8 cellular contexts compared by ENCODE assay signal in the genomic region with DNA sequence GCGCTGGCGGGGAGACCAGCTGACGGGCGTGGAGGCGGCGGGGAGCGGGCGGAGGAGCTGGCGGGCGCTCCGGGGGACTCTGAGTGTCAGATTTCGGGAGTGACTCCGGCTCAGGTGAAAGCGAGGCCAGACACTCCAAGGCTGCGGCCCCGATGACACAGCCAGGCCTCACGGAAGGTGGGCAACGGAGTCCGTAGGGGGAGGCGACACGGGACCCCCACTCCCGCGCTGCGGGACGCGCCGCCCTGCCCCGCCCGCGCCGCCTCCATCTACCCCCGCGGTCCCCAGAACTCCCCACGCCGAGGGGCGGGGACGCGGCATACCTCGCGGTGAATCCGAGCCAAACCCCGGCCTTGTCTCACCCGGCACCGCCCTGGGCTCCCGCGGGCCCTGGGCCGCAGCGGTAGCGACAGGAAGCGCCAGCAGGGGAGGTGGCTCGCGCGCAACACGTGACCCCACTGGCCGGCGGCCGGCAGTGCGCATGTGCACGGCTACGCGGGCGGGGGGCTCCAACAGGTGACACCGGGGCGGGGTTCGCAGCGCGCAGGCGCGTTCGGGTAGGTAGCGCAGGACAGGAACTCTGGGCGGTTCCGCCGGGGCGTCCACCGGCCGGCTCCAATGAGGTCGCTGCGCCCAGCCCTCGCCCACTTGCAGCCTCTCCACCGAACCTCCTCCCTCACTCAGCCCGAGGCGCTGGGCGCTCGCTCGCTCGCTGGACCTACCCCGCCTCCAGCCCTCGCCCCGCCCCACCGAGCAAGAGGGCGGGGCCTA. TPM values are rescaled to one million over a fixed set of nuclear protein-coding genes. Genes with fewer than 3 reads are reported as not detected.
DNase-seq lines count a peak whose midpoint lies in the region; ATAC-seq and TF ChIP-seq lines count a peak whose summit lies in the region.

A gene with protein sequence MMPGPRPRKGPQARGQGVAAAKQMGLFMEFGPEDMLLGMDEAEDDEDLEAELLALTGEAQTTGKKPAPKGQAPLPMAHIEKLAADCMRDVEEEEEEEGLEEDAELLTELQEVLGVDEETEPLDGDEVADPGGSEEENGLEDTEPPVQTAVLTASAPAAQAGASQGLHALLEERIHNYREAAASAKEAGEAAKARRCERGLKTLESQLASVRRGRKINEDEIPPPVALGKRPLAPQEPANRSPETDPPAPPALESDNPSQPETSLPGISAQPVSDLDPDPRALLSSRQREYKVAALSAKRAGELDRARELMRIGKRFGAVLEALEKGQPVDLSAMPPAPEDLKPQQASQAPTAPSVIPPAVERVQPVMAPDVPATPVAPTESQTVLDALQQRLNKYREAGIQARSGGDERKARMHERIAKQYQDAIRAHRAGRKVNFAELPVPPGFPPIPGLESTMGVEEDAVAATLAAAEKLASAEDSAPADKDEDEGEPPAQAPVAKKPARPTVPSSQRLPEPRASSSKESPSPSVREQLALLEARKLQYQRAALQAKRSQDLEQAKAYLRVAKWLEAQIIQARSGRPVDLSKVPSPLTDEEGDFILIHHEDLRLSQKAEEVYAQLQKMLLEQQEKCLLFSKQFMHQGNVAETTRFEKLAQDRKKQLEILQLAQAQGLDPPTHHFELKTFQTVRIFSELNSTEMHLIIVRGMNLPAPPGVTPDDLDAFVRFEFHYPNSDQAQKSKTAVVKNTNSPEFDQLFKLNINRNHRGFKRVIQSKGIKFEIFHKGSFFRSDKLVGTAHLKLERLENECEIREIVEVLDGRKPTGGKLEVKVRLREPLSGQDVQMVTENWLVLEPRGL (minus strand): TSS at position 460 of the 771 bp plus-strand sequence. CDS start 1,585 bp downstream, outside the sequence.

- peak within 1 kb of the TSS; percentile 94 for H3K27ac Mint-ChIP-seq in T-helper 17 cell

- TF ChIP-seq POLR2A in GM15510 (IDR thresholded peaks at IDR 0.05; ENCODE audit: borderline replicate concordance, extremely low read depth, insufficient read length) (peak; percentile 99), prostate gland (IDR thresholded peaks at IDR 0.05) (peak; percentile 90)

- peaks cover 2% of the 10 kb centered on the region for H3K36me3 Mint-ChIP-seq in T-helper 17 cell (ENCODE audit: low read depth)

- H3K27me3 ChIP-seq in left ventricle myocardium inferior (ENCODE audit: low read depth): no peaks in the 10 kb centered on the region
- H3K27me3 ChIP-seq in prostate gland (replicated peaks; ENCODE audit: insufficient read depth): no peaks in the 10 kb centered on the region

- H3K4me3 Mint-ChIP-seq in T-helper 17 cell: peak within 1 kb of the TSS; percentile 95

- H3K4me1 ChIP-seq in left ventricle myocardium inferior (peaks cover 26% of the 10 kb centered on the region), prostate gland (replicated peaks) (no peaks in the 10 kb centered on the region), urinary bladder (ENCODE audit: insufficient read depth) (no peaks in the 10 kb centered on the region)

- H3K36me3 ChIP-seq in left ventricle myocardium inferior (peaks cover 21% of the 10 kb centered on the region), prostate gland (no peaks in the 10 kb centered on the region), urinary bladder (ENCODE audit: insufficient read depth) (peaks cover 1% of the 10 kb centered on the region)

- H3K4me1 Mint-ChIP-seq in T-helper 17 cell: peaks cover 24% of the 10 kb centered on the region

- DNase-seq in NCI-H1694 treated with DMSO at 0.1 percent for 48 hours (lab: John Stamatoyannopoulos, UW) (peak; percentile 96), T-helper 17 cell (peak; percentile 97 to 100 (median 99)), amygdala (lab: John Stamatoyannopoulos, UW) (peak; percentile 62 to 98 (median 90)), left ventricle myocardium inferior (peak; percentile 98), prostate gland (ENCODE audit: low spot score) (peak; percentile 99)

- TF ChIP-seq CTCF in left ventricle myocardium inferior (IDR thresholded peaks at IDR 0.05; ENCODE audit: borderline replicate concordance): peak; percentile 47
- peak; percentile 24 to 86 (median 48) for TF ChIP-seq CTCF in prostate gland (IDR thresholded peaks at IDR 0.05)

- no peaks in the 10 kb centered on the region for H3K9me3 ChIP-seq in T-helper 17 cell (ENCODE audit: control insufficient read depth, low read length, poor library complexity, severe bottlenecking)
- no peaks in the 10 kb centered on the region for H3K9me3 ChIP-seq in left ventricle myocardium inferior (replicated peaks)
- no peaks in the 10 kb centered on the region for H3K9me3 ChIP-seq in prostate gland

- no peaks in the 10 kb centered on the region for H3K27me3 Mint-ChIP-seq in T-helper 17 cell

- intact Hi-C loops in left ventricle myocardium inferior (cut with micrococcal nuclease): no loop called here
- intact Hi-C loops in prostate gland (cut with DNase I): loop anchor here (2.0 to 10.0 kb wide), 3 partner anchors 39 to 321 kb away; a partner anchor contains a TSS

- peak; percentile 90 for ATAC-seq in HG02885 (IDR thresholded peaks at IDR 0.05; ENCODE audit: poor library complexity, unreplicated experiment)
- ATAC-seq in T-helper 17 cell: peak; percentile 88

- H3K27ac ChIP-seq in left ventricle myocardium inferior (replicated peaks) (peak within 1 kb of the TSS; percentile 94), prostate gland (peak within 1 kb of the TSS; percentile 94), urinary bladder (ENCODE audit: low read depth) (peak within 1 kb of the TSS; percentile 97)

- under 1% methylated on average over 55 of the region's 92 CpGs for WGBS in prostate gland
- WGBS in urinary bladder: under 1% methylated on average over 92 of the region's 92 CpGs

- H3K4me3 ChIP-seq in left ventricle myocardium inferior: peak within 1 kb of the TSS; percentile 99
- H3K4me3 ChIP-seq in prostate gland: peak within 1 kb of the TSS; percentile 91 to 97
- peak within 1 kb of the TSS; percentile 94 for H3K4me3 ChIP-seq in urinary bladder (ENCODE audit: low read depth, low read length)

RNA-seq across cellular contexts. Expression of the gene that starts here (rescaled TPM):
- 10 to 100 TPM; 41.8 to 62.6 TPM for total RNA-seq in T-helper 17 cell
- total RNA-seq in left ventricle myocardium inferior: 15.3 TPM
- total RNA-seq in prostate gland: 10 to 100 TPM; 24.2 to 43.9 TPM
- total RNA-seq in urinary bladder: 8.8 TPM
- polyA plus RNA-seq in urinary bladder: 16.3 TPM

Comparison
In these comparisons a context has a peak if more than half of its experiments do, and no peak if none do; other contexts are left out.
1. Peak in every context shown above with its lines: DNase-seq, ATAC-seq, H3K4me3 ChIP-seq and H3K27ac ChIP-seq.